In the genomic region with DNA sequence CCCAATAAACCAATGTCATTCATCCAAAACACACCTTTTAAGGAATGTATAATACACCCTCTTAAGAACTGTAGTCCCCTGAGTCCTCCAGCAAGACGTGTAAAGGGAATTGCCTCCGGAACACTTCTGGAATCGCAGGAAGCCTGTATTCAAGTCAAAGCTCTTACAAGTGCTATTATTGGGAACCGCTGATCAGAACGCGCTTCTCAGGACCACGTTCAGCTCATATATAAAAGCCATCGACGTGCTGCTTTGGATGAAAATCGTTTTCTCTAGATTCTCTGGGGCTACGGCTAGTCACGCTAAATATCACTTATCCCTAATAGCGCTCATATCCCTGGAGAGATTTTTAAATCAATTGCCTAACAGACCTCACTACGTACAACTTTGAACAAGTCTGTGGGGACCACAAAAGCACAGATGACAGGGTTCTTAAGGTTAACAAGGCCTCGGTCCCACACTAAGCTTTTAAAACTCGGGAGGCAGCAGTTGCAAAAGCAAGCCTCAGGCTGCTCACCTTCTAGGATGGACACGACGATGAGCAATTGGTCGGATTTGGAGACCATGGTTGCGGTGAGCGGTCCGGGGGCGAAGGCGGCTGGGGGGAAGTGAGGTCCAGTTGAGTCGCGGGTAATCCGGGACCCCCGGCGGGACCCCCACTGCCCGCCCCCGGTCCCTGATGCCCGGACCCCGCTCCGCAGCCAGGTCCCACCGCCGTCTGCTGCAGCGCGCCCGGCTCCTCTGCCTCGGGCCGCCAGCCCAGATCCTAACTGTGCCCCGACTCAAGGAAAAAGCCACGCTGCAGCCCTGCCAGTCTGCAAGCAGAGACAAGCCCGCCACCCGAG, we compare ENCODE assay signal across 8 cellular contexts. TPM values are rescaled to one million over a fixed set of nuclear protein-coding genes. Genes with fewer than 3 reads are reported as not detected.
A peak's percentile ranks its signal among the peaks of the same experiment; 100 is the strongest.
DNase-seq lines count a peak whose midpoint lies in the region; ATAC-seq and TF ChIP-seq lines count a peak whose summit lies in the region.

No MANE protein-coding gene starts in this region.

- H2AFZ ChIP-seq in MM.1S (ENCODE audit: low read length) = peak overlapping the region; percentile 98

- H4K20me1 ChIP-seq in MM.1S (ENCODE audit: insufficient read depth, low read length) = no peaks in the 10 kb centered on the region

- no peak overlapping the region for H3K27ac Mint-ChIP-seq in natural killer cell treated with Interleukin-12 subunit alpha and Interleukin-12 subunit beta and Interleukin-15 and Interleukin-18, amount 100 ng/mL, for 72 hours
- no peak overlapping the region for H3K27ac Mint-ChIP-seq in natural killer cell

- no peak overlapping the region for H3K4me3 Mint-ChIP-seq in natural killer cell treated with Interleukin-12 subunit alpha and Interleukin-12 subunit beta and Interleukin-15 and Interleukin-18, amount 100 ng/mL, for 72 hours
- H3K4me3 Mint-ChIP-seq in natural killer cell = no peak overlapping the region

- ATAC-seq in natural killer cell treated with Interleukin-12 subunit alpha and Interleukin-12 subunit beta and Interleukin-15 and Interleukin-18, amount 100 ng/mL, for 72 hours = peak; percentile 1 to 22
- ATAC-seq in natural killer cell = no peak
- peak; percentile 21 for ATAC-seq in sciatic nerve

- peak overlapping the region; percentile 92 for H3K4me2 ChIP-seq in MM.1S (ENCODE audit: low read depth, low read length)

- H3K9ac ChIP-seq in MM.1S (ENCODE audit: low read length) = peak overlapping the region; percentile 90

- H3K36me3 ChIP-seq in HEK293 (ENCODE audit: control insufficient read depth in 2 of 2, insufficient read depth in 1 of 2, low read length in 2 of 2) (peaks cover 2 to 10% of the 10 kb centered on the region in 2 experiments), MM.1S (replicated peaks; ENCODE audit: insufficient read depth, low read length) (no peaks in the 10 kb centered on the region; the same call in 1 of the 2 replicates), adrenal gland (replicated peaks in 1 of 2) (peaks cover 0 to 3% of the 10 kb centered on the region in 2 donors), right atrium auricular region (no peaks in the 10 kb centered on the region)

- CTCF ChIA-PET in HEK293 (lab: Yijun Ruan, JAX) = interaction anchor here (0.5 to 2.3 kb wide), 27 partner anchors 10 to 576 kb away, joined by 3 to 14 read pairs (median 4); no protein-coding TSS in a partner anchor

- POLR2A ChIA-PET in HEK293 (lab: Yijun Ruan, JAX) = interaction anchor here (1.0 to 2.8 kb wide), 7 partner anchors 30 to 188 kb away, joined by 3 to 67 read pairs (median 3); a partner anchor contains a TSS

- no peaks in the 10 kb centered on the region for H3K9me2 ChIP-seq in MM.1S (replicated peaks; ENCODE audit: insufficient read depth, low read length)

- intact Hi-C loops in natural killer cell (cut with micrococcal nuclease) (loop anchor here (1.0 kb wide), 3 partner anchors 90 to 189 kb away; a partner anchor contains a TSS), adrenal gland (cut with DNase I) (loop anchor here (10.0 kb wide), 2 partner anchors 82 to 192 kb away; no protein-coding TSS in a partner anchor), sciatic nerve (cut with DNase I) (no loop called here)

- no peak for DNase-seq in natural killer cell treated with Interleukin-12 subunit alpha and Interleukin-12 subunit beta and Interleukin-15 and Interleukin-18, amount 100 ng/mL, for 72 hours (ENCODE audit: low spot score)
- DNase-seq in natural killer cell (no peak), MM.1S (peak; percentile 35), adrenal gland (peak in 6 of 7 donors; percentile 31 to 59 (median 37)), right atrium auricular region (ENCODE audit: low spot score) (no peak), sciatic nerve (ENCODE audit: low spot score) (no peak), iPS-NIHi7 (ENCODE audit: extremely low spot score) (no peak)

- peaks cover 19 to 22% of the 10 kb centered on the region in 2 donors for H3K4me1 Mint-ChIP-seq in natural killer cell treated with Interleukin-12 subunit alpha and Interleukin-12 subunit beta and Interleukin-15 and Interleukin-18, amount 100 ng/mL, for 72 hours (ENCODE audit: low read depth in 2 of 2)
- peaks cover 6 to 21% of the 10 kb centered on the region in 2 donors for H3K4me1 Mint-ChIP-seq in natural killer cell

- 0 to 2% (median 0%) methylated on average over 12 to 45 of the region's 45 CpGs for WGBS in adrenal gland, 4 donors

- no peaks in the 10 kb centered on the region for H3K27me3 ChIP-seq in MM.1S (replicated peaks; ENCODE audit: insufficient read depth, low read length)
- H3K27me3 ChIP-seq in adrenal gland = no peaks in the 10 kb centered on the region
- no peaks in the 10 kb centered on the region for H3K27me3 ChIP-seq in right atrium auricular region

- H3K79me2 ChIP-seq in MM.1S (ENCODE audit: low read length) = peaks cover 18% of the 10 kb centered on the region

- no peaks in the 10 kb centered on the region for H3F3A ChIP-seq in MM.1S (ENCODE audit: insufficient read depth, low read length)

- H3K36me3 Mint-ChIP-seq in natural killer cell treated with Interleukin-12 subunit alpha and Interleukin-12 subunit beta and Interleukin-15 and Interleukin-18, amount 100 ng/mL, for 72 hours = peaks cover 4% of the 10 kb centered on the region
- no peaks in the 10 kb centered on the region for H3K36me3 Mint-ChIP-seq in natural killer cell

- H3K4me3 ChIP-seq in HEK293 (ENCODE audit: low read depth, low read length) = peak overlapping the region; percentile 85
- peak overlapping the region; percentile 94 for H3K4me3 ChIP-seq in MM.1S (ENCODE audit: low read length)
- peak overlapping the region; percentile 21 to 84 (median 74) for H3K4me3 ChIP-seq in adrenal gland
- peak overlapping the region; percentile 63 to 79 for H3K4me3 ChIP-seq in right atrium auricular region

- H3K9me3 ChIP-seq in HEK293 (ENCODE audit: control insufficient read depth, insufficient read depth, low read depth, low read length) (no peaks in the 10 kb centered on the region), MM.1S (replicated peaks; ENCODE audit: insufficient read depth, low read length) (no peaks in the 10 kb centered on the region), adrenal gland (replicated peaks in 1 of 3) (no peaks in the 10 kb centered on the region), right atrium auricular region (no peaks in the 10 kb centered on the region)

- H3K9me3 Mint-ChIP-seq in natural killer cell treated with Interleukin-12 subunit alpha and Interleukin-12 subunit beta and Interleukin-15 and Interleukin-18, amount 100 ng/mL, for 72 hours = no peaks in the 10 kb centered on the region
- H3K9me3 Mint-ChIP-seq in natural killer cell = no peaks in the 10 kb centered on the region

- H3K27me3 Mint-ChIP-seq in natural killer cell treated with Interleukin-12 subunit alpha and Interleukin-12 subunit beta and Interleukin-15 and Interleukin-18, amount 100 ng/mL, for 72 hours = no peaks in the 10 kb centered on the region
- H3K27me3 Mint-ChIP-seq in natural killer cell (ENCODE audit: low read depth in 2 of 2) = no peaks in the 10 kb centered on the region

- H3K27ac ChIP-seq in HEK293 (ENCODE audit: extremely low read depth, low read depth, low read length) = peak overlapping the region; percentile 84
- peak overlapping the region; percentile 73; the same call in 1 of the 2 replicates for H3K27ac ChIP-seq in MM.1S (ENCODE audit: low read length)
- peak overlapping the region in 4 of 5 donors; percentile 88 to 97 (median 94) for H3K27ac ChIP-seq in adrenal gland
- H3K27ac ChIP-seq in right atrium auricular region = peak overlapping the region; percentile 87 to 89

- TF ChIP-seq CTCF in natural killer cell (IDR thresholded peaks at IDR 0.05) (no peak), HEK293 (tag by site-specific recombination; IDR thresholded peaks at IDR 0.05) (no peak), MM.1S (IDR thresholded peaks at IDR 0.05; ENCODE audit: low read length) (no peak), adrenal gland (IDR thresholded peaks at IDR 0.05) (no peak), right atrium auricular region (IDR thresholded peaks at IDR 0.05) (no peak)

- H3K4me1 ChIP-seq in HEK293 (ENCODE audit: control insufficient read depth, insufficient read depth, low read length) (0 out of 2 replicates have a peak, but pooled peaks cover 2% of the 10 kb centered on the region), MM.1S (ENCODE audit: low read length) (peaks cover 9% of the 10 kb centered on the region; the same call in 1 of the 2 replicates), adrenal gland (replicated peaks in 1 of 2) (peaks cover 5 to 34% of the 10 kb centered on the region in 2 donors), right atrium auricular region (peaks cover 0 to 12% of the 10 kb centered on the region in 2 donors)

- no peak for TF ChIP-seq POLR2A in adrenal gland (IDR thresholded peaks at IDR 0.05)

TF ChIP-seq in HEK293, 187 proteins besides CTCF, POLR2A, EP300 and RAD21 (continues in another document):
- TF ChIP-seq ZNF341 (tag by site-specific recombination; IDR thresholded peaks at IDR 0.05; ENCODE audit: low read depth) (peak; percentile 51; the same call in 1 of the 2 replicates), GLIS2 (tag by site-specific recombination; IDR thresholded peaks at IDR 0.05) (peak; percentile 83), YY1 (tag by site-specific recombination; IDR thresholded peaks at IDR 0.05) (peak; percentile 43; the same call in 1 of the 2 replicates), ZNF114 (tag by site-specific recombination; IDR thresholded peaks at IDR 0.05) (no peak)
- TF ChIP-seq, protein P1, sequence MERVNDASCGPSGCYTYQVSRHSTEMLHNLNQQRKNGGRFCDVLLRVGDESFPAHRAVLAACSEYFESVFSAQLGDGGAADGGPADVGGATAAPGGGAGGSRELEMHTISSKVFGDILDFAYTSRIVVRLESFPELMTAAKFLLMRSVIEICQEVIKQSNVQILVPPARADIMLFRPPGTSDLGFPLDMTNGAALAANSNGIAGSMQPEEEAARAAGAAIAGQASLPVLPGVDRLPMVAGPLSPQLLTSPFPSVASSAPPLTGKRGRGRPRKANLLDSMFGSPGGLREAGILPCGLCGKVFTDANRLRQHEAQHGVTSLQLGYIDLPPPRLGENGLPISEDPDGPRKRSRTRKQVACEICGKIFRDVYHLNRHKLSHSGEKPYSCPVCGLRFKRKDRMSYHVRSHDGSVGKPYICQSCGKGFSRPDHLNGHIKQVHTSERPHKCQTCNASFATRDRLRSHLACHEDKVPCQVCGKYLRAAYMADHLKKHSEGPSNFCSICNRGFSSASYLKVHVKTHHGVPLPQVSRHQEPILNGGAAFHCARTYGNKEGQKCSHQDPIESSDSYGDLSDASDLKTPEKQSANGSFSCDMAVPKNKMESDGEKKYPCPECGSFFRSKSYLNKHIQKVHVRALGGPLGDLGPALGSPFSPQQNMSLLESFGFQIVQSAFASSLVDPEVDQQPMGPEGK (tag by site-specific recombination; IDR thresholded peaks at IDR 0.05) = peak; percentile 55; the same call in 1 of the 2 replicates

RNA-seq across cellular contexts. Expression of a gene that starts 0.5 kb away (rescaled TPM):
- 10 to 100 TPM; 35.8 to 41.0 TPM for total RNA-seq in natural killer cell treated with Interleukin-12 subunit alpha and Interleukin-12 subunit beta and Interleukin-15 and Interleukin-18, amount 100 ng/mL, for 72 hours
- total RNA-seq in natural killer cell = 10 to 100 TPM; 51.2 to 58.9 (median 54.6) TPM
- total RNA-seq in adrenal gland = 10 to 100 TPM; 13.5 to 28.5 (median 19.6) TPM
- polyA plus RNA-seq in adrenal gland = 10 to 100 TPM in 1 of 3 donors, 1 to 10 TPM in 2; 4.2 to 20.5 (median 8.4) TPM
- 10 to 100 TPM; 11.1 to 11.8 TPM for total RNA-seq in right atrium auricular region
- total RNA-seq in sciatic nerve = 29.3 TPM

Comparison
In these comparisons a context has a peak if more than half of its experiments do, and no peak if none do; other contexts are left out.
1. ATAC-seq: peak in natural killer cell treated with Interleukin-12 subunit alpha and Interleukin-12 subunit beta and Interleukin-15 and Interleukin-18, amount 100 ng/mL, for 72 hours (2 of 2) and sciatic nerve (single experiment); none in natural killer cell (0 of 3).
2. DNase-seq: peak in MM.1S (single experiment) and adrenal gland (6 of 7); none in natural killer cell treated with Interleukin-12 subunit alpha and Interleukin-12 subunit beta and Interleukin-15 and Interleukin-18, amount 100 ng/mL, for 72 hours (single experiment), natural killer cell (single experiment), right atrium auricular region (single experiment), sciatic nerve (single experiment) and iPS-NIHi7 (single experiment).
3. Peak in every context shown above with its lines, with median percentiles within 50 percentile points of each other: H3K27ac ChIP-seq and H3K4me3 ChIP-seq.